8 cellular contexts compared by ENCODE assay signal in the genomic region with DNA sequence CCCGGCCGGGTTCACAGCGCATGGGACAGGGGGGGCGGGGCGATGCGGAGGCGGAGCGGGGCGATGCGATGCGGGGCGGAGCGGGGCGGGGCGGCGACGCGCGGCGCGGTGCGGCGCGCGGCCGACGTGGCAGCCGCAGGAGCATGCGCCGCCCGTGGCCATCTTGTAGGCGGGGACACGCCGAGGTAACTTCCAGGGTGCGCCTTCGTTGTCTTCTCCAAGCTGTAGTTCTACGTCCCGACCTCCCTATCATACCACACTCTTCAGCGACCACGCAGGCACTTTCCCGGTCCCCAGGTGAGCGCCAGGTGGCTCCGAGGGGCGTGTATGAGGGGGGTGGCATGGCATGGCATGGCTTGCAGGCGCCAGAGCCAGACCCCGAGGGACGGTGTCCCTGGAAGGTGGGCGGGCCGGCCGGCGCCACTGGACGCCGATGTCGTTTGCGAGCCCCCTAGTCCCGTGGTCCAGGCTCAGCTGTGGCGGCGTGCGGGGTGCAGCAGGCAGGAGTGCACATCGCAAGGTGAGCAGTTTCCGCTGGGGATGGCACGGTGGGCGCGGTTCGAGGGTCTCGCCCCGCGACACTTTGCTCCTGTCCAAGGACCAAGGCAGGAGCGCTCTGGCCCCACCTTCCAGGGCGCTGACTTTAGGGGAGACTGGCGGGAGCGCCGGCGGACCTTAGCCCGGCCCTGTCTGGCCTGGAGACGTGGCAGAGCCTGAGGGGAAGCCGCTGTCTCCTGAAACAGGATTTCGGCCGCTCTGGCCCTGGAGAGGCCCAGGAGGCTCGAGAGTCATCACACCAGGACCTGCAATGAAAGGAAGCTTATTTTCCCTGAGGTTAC. TPM values are rescaled to one million over a fixed set of nuclear protein-coding genes. Genes with fewer than 3 reads are reported as not detected.
DNase-seq lines count a peak whose midpoint lies in the region; ATAC-seq and TF ChIP-seq lines count a peak whose summit lies in the region.

Gene PRRC1, plus strand, starts transcription at position 161 of the 839 bp plus-strand sequence. CDS start 5,840 bp downstream, outside the sequence.

- H3K4me1 ChIP-seq in ectodermal cell (ENCODE audit: control insufficient read depth, insufficient read depth, low read length) (no peaks in the 10 kb centered on the region), lung (ENCODE audit: control insufficient read depth in 2 of 2, insufficient read depth in 2 of 2, low read length in 2 of 2) (peaks cover 1 to 7% of the 10 kb centered on the region in 2 donors)

- peak; percentile 96 for ATAC-seq in GM19324 (IDR thresholded peaks at IDR 0.05; ENCODE audit: low FRiP score, unreplicated experiment)
- peak; percentile 88 for ATAC-seq in HG03460 (IDR thresholded peaks at IDR 0.05; ENCODE audit: unreplicated experiment)
- peak; percentile 95 for ATAC-seq in lung (ENCODE audit: insufficient read depth, low FRiP score)

- peaks cover 36% of the 10 kb centered on the region for H3K36me3 Mint-ChIP-seq in activated CD4-positive, alpha-beta memory T cell treated with anti-CD3 and anti-CD28 coated beads, Interleukin-2, amount 10 ng/mL, durations not matched to agents 7 days and 5 days (ENCODE audit: low read depth)

- peaks cover 2% of the 10 kb centered on the region for H3K27me3 Mint-ChIP-seq in activated CD4-positive, alpha-beta memory T cell treated with anti-CD3 and anti-CD28 coated beads, Interleukin-2, amount 10 ng/mL, durations not matched to agents 7 days and 5 days

- peaks cover 13% of the 10 kb centered on the region for H3K9me3 Mint-ChIP-seq in activated CD4-positive, alpha-beta memory T cell treated with anti-CD3 and anti-CD28 coated beads, Interleukin-2, amount 10 ng/mL, durations not matched to agents 7 days and 5 days

- H3K27me3 ChIP-seq in ectodermal cell (ENCODE audit: control insufficient read depth, insufficient read depth, low read length, poor library complexity, severe bottlenecking), result no peaks in the 10 kb centered on the region
- no peaks in the 10 kb centered on the region for H3K27me3 ChIP-seq in lung (ENCODE audit: control insufficient read depth, insufficient read depth)

- H3K4me3 ChIP-seq in ectodermal cell (ENCODE audit: insufficient read depth, low read depth, low read length) (peak within 1 kb of the TSS; percentile 99), lung (peak within 1 kb of the TSS; percentile 100)

- H3K27ac ChIP-seq in ectodermal cell (ENCODE audit: insufficient read depth, low read depth, low read length, poor library complexity, severe bottlenecking) (peak within 1 kb of the TSS; percentile 80), lung (ENCODE audit: low read depth in 1 of 2, low read length in 1 of 2) (peak within 1 kb of the TSS; percentile 71 to 98)

- H3K4me1 Mint-ChIP-seq in activated CD4-positive, alpha-beta memory T cell treated with anti-CD3 and anti-CD28 coated beads, Interleukin-2, amount 10 ng/mL, durations not matched to agents 7 days and 5 days, result peaks cover 25% of the 10 kb centered on the region

- whole genome bisulfite sequencing in ectodermal cell, 2 experiments, result 0% methylated on average over 80 of the region's 80 CpGs
- 0 to 1% methylated on average over 63 to 80 of the region's 80 CpGs for WGBS in lung, 2 donors

- POLR2A ChIA-PET in activated CD4-positive, alpha-beta memory T cell treated with anti-CD3 and anti-CD28 coated beads, Interleukin-2, amount 10 ng/mL, durations not matched to agents 7 days and 5 days (lab: Charles Lee), result interaction anchor here (1.0 to 1.4 kb wide), 2 partner anchors 288 to 740 kb away, joined by 3 read pairs; no protein-coding TSS in a partner anchor

- peak within 1 kb of the TSS; percentile 82 for H3K4me3 Mint-ChIP-seq in activated CD4-positive, alpha-beta memory T cell treated with anti-CD3 and anti-CD28 coated beads, Interleukin-2, amount 10 ng/mL, durations not matched to agents 7 days and 5 days

- no peaks in the 10 kb centered on the region for H3K9me3 ChIP-seq in ectodermal cell (ENCODE audit: control insufficient read depth, low read length)
- H3K9me3 ChIP-seq in lung (ENCODE audit: control insufficient read depth in 2 of 2, insufficient read depth in 1 of 2, low read length in 1 of 2), result peaks cover 0 to 4% of the 10 kb centered on the region in 2 donors

- DNase-seq in C1 segment of cervical spinal cord (lab: John Stamatoyannopoulos, UW) (peak in 13 of 14 donors; percentile 14 to 84 (median 67)), NCI-H774 (lab: John Stamatoyannopoulos, UW) (peak; percentile 71), lung (ENCODE audit: low spot score) (peak; percentile 79)
- peak; percentile 82 for DNase-seq in activated CD4-positive, alpha-beta memory T cell treated with anti-CD3 and anti-CD28 coated beads, Interleukin-2, amount 10 ng/mL, durations not matched to agents 7 days and 5 days
- DNase-seq in stimulated activated CD4-positive, alpha-beta T cell treated with anti-CD3 and anti-CD28 coated beads, TNF-alpha, amount 100 ng/mL, for 4 hours (ENCODE audit: low read depth in 3 of 3), result peak; percentile 67 to 70 (median 70)

- H3K27ac Mint-ChIP-seq in activated CD4-positive, alpha-beta memory T cell treated with anti-CD3 and anti-CD28 coated beads, Interleukin-2, amount 10 ng/mL, durations not matched to agents 7 days and 5 days, result peak within 1 kb of the TSS; percentile 64

- CTCF ChIA-PET in activated CD4-positive, alpha-beta memory T cell treated with anti-CD3 and anti-CD28 coated beads, Interleukin-2, amount 10 ng/mL, durations not matched to agents 7 days and 5 days (lab: Charles Lee), result interaction anchor here (0.7 to 1.9 kb wide), 2 partner anchors 25 to 1116 kb away, joined by 3 to 4 read pairs; no protein-coding TSS in a partner anchor

- no peak for TF ChIP-seq CTCF in lung (IDR thresholded peaks at IDR 0.05; ENCODE audit: control extremely low read depth, extremely low read depth)

- peaks cover 7% of the 10 kb centered on the region for H3K36me3 ChIP-seq in ectodermal cell (ENCODE audit: control insufficient read depth, insufficient read depth, low read length)
- no peaks in the 10 kb centered on the region for H3K36me3 ChIP-seq in lung (ENCODE audit: control insufficient read depth in 2 of 2, insufficient read depth in 2 of 2, low read length in 2 of 2)

RNA-seq across cellular contexts. Expression of gene PRRC1, which starts in this region (rescaled TPM):
- total RNA-seq in activated CD4-positive, alpha-beta memory T cell treated with anti-CD3 and anti-CD28 coated beads, Interleukin-2, amount 10 ng/mL, durations not matched to agents 7 days and 5 days, result 10 to 100 TPM; 44.4 to 47.7 TPM
- polyA plus RNA-seq in ectodermal cell (2013, experiment 1 of 4), result 41.5 TPM
- polyA plus RNA-seq in ectodermal cell (2013, experiment 2 of 4), result 42.3 TPM
- polyA plus RNA-seq in ectodermal cell (2013, experiment 3 of 4), result 33.5 TPM
- 40.4 TPM for polyA plus RNA-seq in ectodermal cell (2013, experiment 4 of 4)
- 10 to 100 TPM; 56.8 to 88.1 TPM for total RNA-seq in lung
- polyA plus RNA-seq in lung, result 10 to 100 TPM; 22.9 to 25.0 TPM

Comparison
In these comparisons a context has a peak if more than half of its experiments do, and no peak if none do; other contexts are left out.
1. Peak in every context shown above with its lines: DNase-seq, ATAC-seq, H3K4me3 ChIP-seq and H3K27ac ChIP-seq.